ENCODE assay signal across 8 cellular contexts in genomic region chr9:25678147-25678666, GRCh38. TPM values are rescaled to one million over a fixed set of nuclear protein-coding genes. Genes with fewer than 3 reads are reported as not detected.
DNase-seq lines count a peak whose midpoint lies in the region; ATAC-seq lines count a peak whose summit lies in the region.

Gene TUSC1 (minus strand): TSS chr9:25678444. CDS start chr9:25678312, 132 bp downstream.

- intact Hi-C loops in left ventricle myocardium superior (cut with micrococcal nuclease), result no loop called here

- peak; percentile 42 for DNase-seq in GM04503 (ENCODE audit: low read depth)
- DNase-seq in NCI-H524 treated with DMSO at 0.1 percent for 48 hours (lab: John Stamatoyannopoulos, UW), result peak; percentile 48
- peak; percentile 86 for DNase-seq in astrocyte of the hippocampus (ENCODE audit: low read depth, low spot score)
- DNase-seq in left ventricle myocardium superior, result peak; percentile 91
- DNase-seq in pons (ENCODE audit: low spot score), result peak; percentile 76
- DNase-seq in effector CD4-positive, alpha-beta T cell, result no peak

- peak; percentile 81 for ATAC-seq in HG02798 (IDR thresholded peaks at IDR 0.05; ENCODE audit: poor library complexity, unreplicated experiment)
- peak; percentile 92 for ATAC-seq in left ventricle myocardium superior
- no peak for ATAC-seq in GM19452 (IDR thresholded peaks at IDR 0.05; ENCODE audit: unreplicated experiment)

RNA-seq across cellular contexts. Expression of gene TUSC1, which starts in this region (rescaled TPM):
- 13.1 TPM for total RNA-seq in left ventricle myocardium superior
